In genomic region chr20:39800111-39800510, GRCh38 we compare ENCODE assay signal across 12 cellular contexts.
DNase-seq lines count a peak whose midpoint lies in the region; ATAC-seq and TF ChIP-seq lines count a peak whose summit lies in the region.
"Had no signal": no experiment of that assay in that cellular context is flagged by ENCODE, and none has a peak within 500 bp of the region (broad histone marks: within the 10 kb centered on the region; RNA-seq: fewer than 3 reads in every experiment).

No MANE protein-coding gene starts in this region.

- no peaks in the 10 kb centered on the region for H3K36me3 Mint-ChIP-seq in immature natural killer cell
- no peaks in the 10 kb centered on the region for H3K36me3 Mint-ChIP-seq in activated T-helper 17 cell treated with anti-CD3 and anti-CD28 coated beads, Interleukin-2, amount 50 U/mL, for 72 hours (ENCODE audit: low read depth)
- H3K36me3 Mint-ChIP-seq: CD14-positive monocyte had no signal

- no peak overlapping the region for H3K27ac Mint-ChIP-seq in immature natural killer cell
- no peak overlapping the region for H3K27ac Mint-ChIP-seq in activated T-helper 17 cell treated with anti-CD3 and anti-CD28 coated beads, Interleukin-2, amount 50 U/mL, for 72 hours
- H3K27ac Mint-ChIP-seq: CD14-positive monocyte had no signal

- H3K4me3 ChIP-seq in AG10803 (ENCODE audit: low read length) (no peak overlapping the region), esophagus muscularis mucosa (no peak overlapping the region)
- H3K4me3 ChIP-seq: skin epidermis had no signal

- intact Hi-C loops in esophagus muscularis mucosa (cut with DNase I), result no loop called here

- WGBS in esophagus muscularis mucosa, result 32% methylated on average over 2 of the region's 2 CpGs

- no peak overlapping the region for H3K4me3 Mint-ChIP-seq in immature natural killer cell
- H3K4me3 Mint-ChIP-seq in activated T-helper 17 cell treated with anti-CD3 and anti-CD28 coated beads, Interleukin-2, amount 50 U/mL, for 72 hours, result no peak overlapping the region
- H3K4me3 Mint-ChIP-seq: CD14-positive monocyte had no signal

- H3K4me1 Mint-ChIP-seq in immature natural killer cell, result no peaks in the 10 kb centered on the region
- no peaks in the 10 kb centered on the region for H3K4me1 Mint-ChIP-seq in activated T-helper 17 cell treated with anti-CD3 and anti-CD28 coated beads, Interleukin-2, amount 50 U/mL, for 72 hours
- H3K4me1 Mint-ChIP-seq: CD14-positive monocyte had no signal

- H3K9me3 Mint-ChIP-seq in immature natural killer cell, result peaks cover 0 to 5% (median 0%) of the 10 kb centered on the region in 6 donors
- no peaks in the 10 kb centered on the region for H3K9me3 Mint-ChIP-seq in activated T-helper 17 cell treated with anti-CD3 and anti-CD28 coated beads, Interleukin-2, amount 50 U/mL, for 72 hours

- TF ChIP-seq EP300 in esophagus muscularis mucosa (IDR thresholded peaks at IDR 0.05), result no peak

- ATAC-seq in GM19463 (IDR thresholded peaks at IDR 0.05; ENCODE audit: unreplicated experiment) (peak; percentile 87), HG03175 (IDR thresholded peaks at IDR 0.05; ENCODE audit: unreplicated experiment) (peak; percentile 84)
- no peak for ATAC-seq in stimulated activated naive CD8-positive, alpha-beta T cell treated with anti-CD3 and anti-CD28 coated beads, Interleukin-15, Interleukin-2, amounts not matched to agents 100 U/mL and 50 U/mL, for 24 hours
- ATAC-seq in activated T-helper 17 cell treated with anti-CD3 and anti-CD28 coated beads, Interleukin-2, amount 50 U/mL, for 72 hours (replicated peaks), result no peak

- no peaks in the 10 kb centered on the region for H3K36me3 ChIP-seq in esophagus muscularis mucosa

- H3K9me3 ChIP-seq in esophagus muscularis mucosa, result peaks cover 0 to 8% (median 3%) of the 10 kb centered on the region in 4 donors

- no peaks in the 10 kb centered on the region for H3K27me3 Mint-ChIP-seq in immature natural killer cell (ENCODE audit: low read depth in 3 of 3)
- peaks cover 3% of the 10 kb centered on the region for H3K27me3 Mint-ChIP-seq in activated T-helper 17 cell treated with anti-CD3 and anti-CD28 coated beads, Interleukin-2, amount 50 U/mL, for 72 hours

- H3K27ac ChIP-seq in esophagus muscularis mucosa (replicated peaks in 1 of 4), result peak overlapping the region in 3 of 4 donors; percentile 38 to 52 (median 44)

- no peak for TF ChIP-seq POLR2A in esophagus muscularis mucosa (IDR thresholded peaks at IDR 0.05; ENCODE audit: low read depth)

- H3K4me1 ChIP-seq in esophagus muscularis mucosa, result peaks cover 0 to 31% (median 22%) of the 10 kb centered on the region in 4 donors

- H3K27me3 ChIP-seq in esophagus muscularis mucosa, result no peaks in the 10 kb centered on the region

- DNase-seq in AG10803 (ENCODE audit: low read depth) (peak; percentile 61), esophagus muscularis mucosa (ENCODE audit: extremely low spot score) (no peak), immature natural killer cell (no peak)
- no peak for DNase-seq in stimulated activated CD4-positive, alpha-beta T cell treated with anti-CD3 and anti-CD28 coated beads, Interleukin-15, amount 100 ng/mL, for 24 hours
- DNase-seq in stimulated activated naive CD8-positive, alpha-beta T cell treated with anti-CD3 and anti-CD28 coated beads, Interleukin-15, Interleukin-2, amounts not matched to agents 100 U/mL and 50 U/mL, for 24 hours, result no peak
- DNase-seq: amygdala, NCI-H2081 treated with DMSO at 0.1 percent for 48 hours had no signal

- TF ChIP-seq CTCF in AG10803 (conservative IDR thresholded peaks at IDR 0.05; ENCODE audit: low read length) (no peak), esophagus muscularis mucosa (IDR thresholded peaks at IDR 0.05) (no peak)

Comparison
In these comparisons a context has a peak if more than half of its experiments do, and no peak if none do; other contexts are left out.
1. ATAC-seq: peak in GM19463 (single experiment) and HG03175 (single experiment); none in stimulated activated naive CD8-positive, alpha-beta T cell treated with anti-CD3 and anti-CD28 coated beads, Interleukin-15, Interleukin-2, amounts not matched to agents 100 U/mL and 50 U/mL, for 24 hours (single experiment) and activated T-helper 17 cell treated with anti-CD3 and anti-CD28 coated beads, Interleukin-2, amount 50 U/mL, for 72 hours (single experiment).